8 cellular contexts compared by ENCODE assay signal in genomic region chr19:11374449-11375142, GRCh38. TPM values are rescaled to one million over a fixed set of nuclear protein-coding genes. Genes with fewer than 3 reads are reported as not detected.
DNase-seq lines count a peak whose midpoint lies in the region; ATAC-seq and TF ChIP-seq lines count a peak whose summit lies in the region.

SWSAP1 (plus strand) TSS chr19:11374666; CDS start chr19:11374681, 15 bp downstream.

- H2BK12ac ChIP-seq in mesenchymal stem cell (ENCODE audit: low read length in 2 of 2): peak within 1 kb of the TSS; percentile 55 to 76

- no peak within 1 kb of the TSS for H3K4me3 Mint-ChIP-seq in endodermal cell

- peak within 1 kb of the TSS; percentile 69 for H2AK5ac ChIP-seq in mesenchymal stem cell (ENCODE audit: low read length, severe bottlenecking)

- peak within 1 kb of the TSS; percentile 65 for H3K4me2 ChIP-seq in mesenchymal stem cell (ENCODE audit: low read length, poor library complexity, severe bottlenecking)

- H2BK120ac ChIP-seq in mesenchymal stem cell (ENCODE audit: low read depth, low read length): peak within 1 kb of the TSS; percentile 39

- peaks cover 13% of the 10 kb centered on the region for H3K36me3 ChIP-seq in endodermal cell (ENCODE audit: control insufficient read depth, insufficient read depth, low read length)
- H3K36me3 ChIP-seq in mesenchymal stem cell (ENCODE audit: control insufficient read depth in 1 of 2, insufficient read depth in 2 of 2, low read depth in 1 of 2, low read length in 2 of 2): peaks cover 0 to 2% of the 10 kb centered on the region in 2 experiments

- no peaks in the 10 kb centered on the region for H3K27me3 Mint-ChIP-seq in endodermal cell (ENCODE audit: insufficient read depth)

- no peaks in the 10 kb centered on the region for H3K4me1 Mint-ChIP-seq in endodermal cell

- H3K9me3 ChIP-seq in endodermal cell (ENCODE audit: control insufficient read depth, low read length) (no peaks in the 10 kb centered on the region), mesenchymal stem cell (ENCODE audit: control insufficient read depth, low read length) (no peaks in the 10 kb centered on the region)

- peak within 1 kb of the TSS; percentile 88 for H2BK5ac ChIP-seq in mesenchymal stem cell (ENCODE audit: low read depth, low read length, poor library complexity, severe bottlenecking)

- ATAC-seq in GM21367 (IDR thresholded peaks at IDR 0.05; ENCODE audit: unreplicated experiment): peak; percentile 78

- 0 to 1% methylated on average over 43 to 44 of the region's 44 CpGs for WGBS in endodermal cell (ENCODE audit: insufficient coverage in 1 of 2, insufficient read length in 1 of 2), 2 experiments
- under 1% methylated on average over 44 of the region's 44 CpGs for WGBS in mesenchymal stem cell

- H3K4me3 ChIP-seq in endodermal cell (ENCODE audit: low read length) (peak within 1 kb of the TSS; percentile 81), mesenchymal stem cell (ENCODE audit: insufficient read depth in 1 of 2, low read depth in 1 of 2, low read length in 2 of 2) (peak within 1 kb of the TSS; percentile 71 to 79)

- peak within 1 kb of the TSS; percentile 77 for H4K8ac ChIP-seq in mesenchymal stem cell (ENCODE audit: low read length)

- H3K23ac ChIP-seq in mesenchymal stem cell (ENCODE audit: low read length in 2 of 2): no peak within 1 kb of the TSS

- H3K18ac ChIP-seq in mesenchymal stem cell (ENCODE audit: low read depth in 1 of 2, low read length in 2 of 2): peak within 1 kb of the TSS; percentile 83 to 97

- H3K4ac ChIP-seq in mesenchymal stem cell (ENCODE audit: low read depth in 1 of 2, low read length in 2 of 2): peak within 1 kb of the TSS; percentile 18 to 97

- peak within 1 kb of the TSS; percentile 93 for H2AFZ ChIP-seq in mesenchymal stem cell (ENCODE audit: low read depth, low read length)

- H3K14ac ChIP-seq in mesenchymal stem cell (ENCODE audit: low read length in 2 of 2): peak within 1 kb of the TSS in 1 of 2 experiments; percentile 73

- H3K36me3 Mint-ChIP-seq in endodermal cell (ENCODE audit: low read depth): peaks cover 26% of the 10 kb centered on the region

- H3K9me3 Mint-ChIP-seq in endodermal cell: no peaks in the 10 kb centered on the region

- peak within 1 kb of the TSS; percentile 97 for H2BK15ac ChIP-seq in mesenchymal stem cell (ENCODE audit: low read depth, poor library complexity, severe bottlenecking)

- H3K27ac ChIP-seq in endodermal cell (ENCODE audit: low read depth, low read length): peak within 1 kb of the TSS; percentile 91
- peak within 1 kb of the TSS; percentile 96 for H3K27ac ChIP-seq in mesenchymal stem cell (ENCODE audit: low read length, poor library complexity, severe bottlenecking)

- no peak within 1 kb of the TSS for H3K27ac Mint-ChIP-seq in endodermal cell

- no peaks in the 10 kb centered on the region for H3K27me3 ChIP-seq in endodermal cell (ENCODE audit: control insufficient read depth, insufficient read depth, low read length, poor library complexity, severe bottlenecking)
- no peaks in the 10 kb centered on the region for H3K27me3 ChIP-seq in mesenchymal stem cell (ENCODE audit: control insufficient read depth in 1 of 2, insufficient read depth in 1 of 2, low read length in 2 of 2)

- H4K91ac ChIP-seq in mesenchymal stem cell (ENCODE audit: low read length): peak within 1 kb of the TSS; percentile 67

- peaks cover 4% of the 10 kb centered on the region for H3K4me1 ChIP-seq in endodermal cell (ENCODE audit: control insufficient read depth, insufficient read depth, low read length)
- peaks cover 32% of the 10 kb centered on the region for H3K4me1 ChIP-seq in mesenchymal stem cell (ENCODE audit: control insufficient read depth, insufficient read depth, low read depth, low read length)

- H3K9ac ChIP-seq in endodermal cell (ENCODE audit: extremely low read depth, low read length, poor library complexity, severe bottlenecking) (peak within 1 kb of the TSS; percentile 73), mesenchymal stem cell (ENCODE audit: low read length) (peak within 1 kb of the TSS; percentile 88)

- H3K79me1 ChIP-seq in mesenchymal stem cell (replicated peaks; ENCODE audit: low read length, poor library complexity, severe bottlenecking): peaks cover 7% of the 10 kb centered on the region

- DNase-seq in COR-L47 (lab: John Stamatoyannopoulos, UW): peak; percentile 99
- peak; percentile 96 for DNase-seq in HT-29 (ENCODE audit: low spot score)
- DNase-seq in NK-92 treated with Interleukin-12 subunit alpha and Interleukin-12 subunit beta, amount 100 ng/mL, for 24 hours (lab: John Stamatoyannopoulos, UW): peak; percentile 97
- peak; percentile 85 to 89 (median 88) for DNase-seq in activated CD8-positive, alpha-beta memory T cell treated with anti-CD3 and anti-CD28 coated beads for 48 hours (ENCODE audit: low read depth in 2 of 3, low spot score in 2 of 3)
- DNase-seq in endodermal cell: peak; percentile 99
- DNase-seq in mesenchymal stem cell: peak; percentile 100
- peak; percentile 92 for DNase-seq in stimulated activated CD8-positive, alpha-beta memory T cell treated with anti-CD3 and anti-CD28 coated beads, Interleukin-12 subunit alpha, Interleukin-12 subunit beta, amount 100 ng/mL, for 24 hours (ENCODE audit: extremely low read depth)

- TF ChIP-seq CTCF in endodermal cell (conservative IDR thresholded peaks at IDR 0.05): no peak

RNA-seq across cellular contexts. Expression of gene SWSAP1, which starts in this region (rescaled TPM):
- total RNA-seq in HT-29 (2014; rRNA removed; shearing (Covaris generic)): 3.9 and 5.4 TPM in 2 replicates
- total RNA-seq in endodermal cell: 1 to 10 TPM; 2.2 to 2.8 TPM
- 2.2 TPM for polyA plus RNA-seq in endodermal cell (2013, experiment 1 of 2)
- polyA plus RNA-seq in endodermal cell (2013, experiment 2 of 2): 1.6 TPM
- 3.4 TPM for polyA plus RNA-seq in mesenchymal stem cell (2013, experiment 1 of 2)
- polyA plus RNA-seq in mesenchymal stem cell (2013, experiment 2 of 2): 3.8 TPM

Comparison
In these comparisons a context has a peak if more than half of its experiments do, and no peak if none do; other contexts are left out.
1. Peak in every context shown above with its lines: DNase-seq, ATAC-seq, H3K4me3 ChIP-seq and H3K27ac ChIP-seq.